ENCODE assay signal across 32 cellular contexts in genomic region chr17:41593306-41594095, GRCh38. TPM values are rescaled to one million over a fixed set of nuclear protein-coding genes. Genes with fewer than 3 reads are reported as not detected.
"Had no signal": no experiment of that assay in that cellular context is flagged by ENCODE, and none has a peak within 500 bp of the region (broad histone marks: within the 10 kb centered on the region; RNA-seq: fewer than 3 reads in every experiment).

No MANE protein-coding gene starts in this region.

- H3K4me3 ChIP-seq: gastroesophageal sphincter, lower lobe of right lung, right lobe of liver had no signal

- FAIRE-seq: astrocyte, endothelial cell of umbilical vein, small intestine had no signal

- H3K27me3 ChIP-seq: right lobe of liver had no signal

- DNase-seq: activated CD4-positive, alpha-beta T cell treated with anti-CD3 and anti-CD28 coated beads for 4 hours; activated CD4-positive, alpha-beta T cell treated with anti-CD3 and anti-CD28 coated beads, Interleukin-2, amount 50 U/mL, for 4 hours; activated naive CD4-positive, alpha-beta T cell treated with anti-CD3 and anti-CD28 coated beads for 36 hours; activated naive CD8-positive, alpha-beta T cell treated with anti-CD3 and anti-CD28 coated beads for 36 hours; activated T-cell treated with anti-CD3 and anti-CD28 coated beads for 4 hours; activated T-cell treated with anti-CD3 and anti-CD28 coated beads, Interleukin-2, amount 50 U/mL, for 72 hours; amniotic stem cell; caudate nucleus; cortex of kidney; effector memory CD8-positive, alpha-beta T cell; hippocampal formation; lower lobe of right lung; mesenchymal stem cell; naive thymus-derived CD8-positive, alpha-beta T cell; right lobe of liver; small intestine; stimulated activated CD4-positive, alpha-beta T cell treated with anti-CD3 and anti-CD28 coated beads, Interleukin-4, amount 100 ng/mL, for 24 hours; stimulated activated naive CD8-positive, alpha-beta T cell treated with anti-CD3 and anti-CD28 coated beads, Interleukin-15, amount 100 ng/mL, for 72 hours; substantia nigra; T-helper 1 cell had no signal

- H3K27ac ChIP-seq: gastroesophageal sphincter, lower lobe of right lung, right lobe of liver had no signal

- H3K36me3 ChIP-seq: gastroesophageal sphincter, lower lobe of right lung, right lobe of liver had no signal

- H3K9me3 ChIP-seq: lower lobe of right lung, right lobe of liver had no signal

- H3K4me1 ChIP-seq: gastroesophageal sphincter, lower lobe of right lung, right lobe of liver had no signal

RNA-seq across cellular contexts. Expression of gene KRT14, which starts 6.8 kb away (rescaled TPM):
- total RNA-seq: activated naive CD4-positive, alpha-beta T cell treated with anti-CD3 and anti-CD28 coated beads for 36 hours; activated naive CD8-positive, alpha-beta T cell treated with anti-CD3 and anti-CD28 coated beads for 36 hours; activated T-cell treated with anti-CD3 and anti-CD28 coated beads, Interleukin-2, amount 50 U/mL, for 72 hours; fibroblast of lung; fibroblast of villous mesenchyme; kidney epithelial cell; lower lobe of right lung; naive thymus-derived CD8-positive, alpha-beta T cell; neural crest cell; progenitor cell of endocrine pancreas had no signal
- polyA plus RNA-seq: naive thymus-derived CD8-positive, alpha-beta T cell had no signal

RNA-seq across cellular contexts. Expression of gene KRT16, which starts 19.1 kb away (rescaled TPM):
- total RNA-seq: activated naive CD4-positive, alpha-beta T cell treated with anti-CD3 and anti-CD28 coated beads for 36 hours; activated naive CD8-positive, alpha-beta T cell treated with anti-CD3 and anti-CD28 coated beads for 36 hours; activated T-cell treated with anti-CD3 and anti-CD28 coated beads, Interleukin-2, amount 50 U/mL, for 72 hours; endothelial cell of umbilical vein; fibroblast of lung; fibroblast of villous mesenchyme; lower lobe of right lung; naive thymus-derived CD8-positive, alpha-beta T cell; neural crest cell; progenitor cell of endocrine pancreas; right lobe of liver had no signal
- polyA plus RNA-seq: endothelial cell of umbilical vein; naive thymus-derived CD8-positive, alpha-beta T cell had no signal

RNA-seq across cellular contexts. Expression of gene KRT9, which starts 21.6 kb away (rescaled TPM):
- total RNA-seq: activated naive CD4-positive, alpha-beta T cell treated with anti-CD3 and anti-CD28 coated beads for 36 hours; activated naive CD8-positive, alpha-beta T cell treated with anti-CD3 and anti-CD28 coated beads for 36 hours; activated T-cell treated with anti-CD3 and anti-CD28 coated beads, Interleukin-2, amount 50 U/mL, for 72 hours; chondrocyte; endothelial cell of umbilical vein; fibroblast of lung; fibroblast of villous mesenchyme; gastroesophageal sphincter; kidney epithelial cell; lower lobe of right lung; naive thymus-derived CD8-positive, alpha-beta T cell; neural crest cell; osteoblast; progenitor cell of endocrine pancreas; renal cortical epithelial cell; right lobe of liver; ureter had no signal
- polyA plus RNA-seq: endothelial cell of umbilical vein; fibroblast of lung; naive thymus-derived CD8-positive, alpha-beta T cell had no signal

RNA-seq across cellular contexts. Expression of gene KRT17, which starts 30.9 kb away (rescaled TPM):
- total RNA-seq: activated naive CD4-positive, alpha-beta T cell treated with anti-CD3 and anti-CD28 coated beads for 36 hours; activated naive CD8-positive, alpha-beta T cell treated with anti-CD3 and anti-CD28 coated beads for 36 hours; naive thymus-derived CD8-positive, alpha-beta T cell; neural crest cell; right lobe of liver had no signal
- polyA plus RNA-seq: naive thymus-derived CD8-positive, alpha-beta T cell had no signal
